Comparison of ENCODE assay signal across 8 cellular contexts in the genomic region with DNA sequence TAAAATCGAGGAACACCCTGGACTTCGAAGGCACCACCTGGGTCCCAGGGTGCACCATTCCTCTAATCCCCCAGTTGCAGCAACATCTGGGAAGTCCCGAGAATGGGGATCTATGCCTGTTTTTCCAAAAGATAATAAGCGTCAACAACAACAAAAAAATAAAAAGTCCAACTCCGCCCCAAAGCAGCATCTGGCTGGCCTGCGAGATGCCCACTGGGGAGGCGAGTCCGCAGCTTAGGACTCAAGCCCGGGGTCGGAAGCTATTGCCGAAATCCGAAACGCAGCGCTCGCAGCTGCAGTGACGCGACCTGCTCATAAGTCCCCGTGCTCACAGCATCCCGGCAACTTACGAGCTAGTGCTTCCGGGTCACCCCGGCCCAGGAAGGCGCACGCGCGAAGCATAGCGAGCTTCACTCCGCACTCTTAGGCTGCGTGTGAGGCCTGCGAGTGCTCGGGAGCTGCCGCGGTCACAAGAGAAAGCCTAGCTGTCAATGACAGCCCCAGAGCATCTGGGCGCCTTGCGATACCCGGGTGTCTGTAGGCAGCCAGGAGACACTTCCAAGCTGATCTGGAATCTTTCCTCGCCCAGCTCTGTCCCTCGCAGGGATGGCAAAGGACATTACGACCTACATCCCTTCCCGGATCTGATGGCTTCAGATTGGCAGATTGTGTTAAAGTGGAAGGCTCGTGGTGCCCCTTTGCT. TPM values are rescaled to one million over a fixed set of nuclear protein-coding genes. Genes with fewer than 3 reads are reported as not detected.
A peak's percentile ranks its signal among the peaks of the same experiment; 100 is the strongest.
DNase-seq lines count a peak whose midpoint lies in the region; ATAC-seq, FAIRE-seq and TF ChIP-seq lines count a peak whose summit lies in the region.

No MANE protein-coding gene starts in this region.

- peak overlapping the region; percentile 67 to 98 (median 90) for H3K4me3 ChIP-seq in H1 (ENCODE audit: extremely low read depth in 1 of 4, insufficient read depth in 2 of 4, low read depth in 3 of 4, low read length in 4 of 4)
- peak overlapping the region; percentile 62 to 87 for H3K4me3 ChIP-seq in mesenchymal stem cell (ENCODE audit: insufficient read depth in 1 of 2, low read depth in 1 of 2, low read length in 2 of 2)

- H3K4me1 ChIP-seq in H1 (replicated peaks in 1 of 4; ENCODE audit: control insufficient read depth in 3 of 4, insufficient read depth in 4 of 4, low read length in 3 of 4) (no peaks in the 10 kb centered on the region; a peak in 1 of 7 replicates), mesenchymal stem cell (ENCODE audit: control insufficient read depth, insufficient read depth, low read depth, low read length) (peaks cover 3% of the 10 kb centered on the region)

- H3K79me1 ChIP-seq in H1 (ENCODE audit: low read depth, low read length), result no peaks in the 10 kb centered on the region
- H3K79me1 ChIP-seq in mesenchymal stem cell (replicated peaks; ENCODE audit: low read length, poor library complexity, severe bottlenecking), result peaks cover 2% of the 10 kb centered on the region

- no peak overlapping the region for H2BK20ac ChIP-seq in H1 (ENCODE audit: low read length)

- TF ChIP-seq POLR2A in H1 (IDR thresholded peaks at IDR 0.05; ENCODE audit: control extremely low read depth in 1 of 2, low read depth in 2 of 2, low read length in 2 of 2), result peak; percentile 87 to 98

- no peaks in the 10 kb centered on the region for H3K9me3 Mint-ChIP-seq in activated CD8-positive, alpha-beta memory T cell treated with anti-CD3 and anti-CD28 coated beads, Interleukin-2, amount 10 ng/mL, durations not matched to agents 7 days and 5 days (ENCODE audit: low read depth)

- peak overlapping the region; percentile 17 for H3K56ac ChIP-seq in H1 (replicated peaks; ENCODE audit: insufficient read length, low read depth, low read length)

- H3K36me3 ChIP-seq in H1 (ENCODE audit: control insufficient read depth in 2 of 4, insufficient read depth in 4 of 4, low read length in 3 of 4) (no peaks in the 10 kb centered on the region), mesenchymal stem cell (ENCODE audit: control insufficient read depth in 1 of 2, insufficient read depth in 2 of 2, low read depth in 1 of 2, low read length in 2 of 2) (peaks cover 3 to 18% of the 10 kb centered on the region in 2 experiments)

- H2BK12ac ChIP-seq in H1 (ENCODE audit: low read depth, low read length) (no peak overlapping the region), mesenchymal stem cell (ENCODE audit: low read length in 2 of 2) (no peak overlapping the region)

- peaks cover 12% of the 10 kb centered on the region for H3K4me1 Mint-ChIP-seq in activated CD8-positive, alpha-beta memory T cell treated with anti-CD3 and anti-CD28 coated beads, Interleukin-2, amount 10 ng/mL, durations not matched to agents 7 days and 5 days

- peak in 1 of 3 experiments; percentile 1; a peak in 1 of 4 replicates for TF ChIP-seq CTCF in H1 (IDR thresholded peaks at IDR 0.05; ENCODE audit: control extremely low read depth in 1 of 3, insufficient read depth in 1 of 3, low read depth in 1 of 3, low read length in 3 of 3)

- H4K91ac ChIP-seq in H1 (replicated peaks; ENCODE audit: insufficient read length, low read length) (no peak overlapping the region), mesenchymal stem cell (ENCODE audit: low read length) (peak overlapping the region; percentile 19)

- POLR2A ChIA-PET in H1 (lab: Charles Lee; ENCODE audit: partially characterized antibody), result interaction anchor here (0.6 to 3.7 kb wide), 7 partner anchors 9 to 141 kb away, joined by 3 to 21 read pairs (median 5); partner anchors contain the start of genes LTN1 and USP16

- H2BK120ac ChIP-seq in H1 (replicated peaks; ENCODE audit: low read depth, low read length), result no peak overlapping the region
- H2BK120ac ChIP-seq in mesenchymal stem cell (ENCODE audit: low read depth, low read length), result peak overlapping the region; percentile 11

- H3K27me3 ChIP-seq in H1 (replicated peaks in 1 of 4; ENCODE audit: control insufficient read depth in 3 of 4, extremely low read depth in 1 of 4, insufficient read depth in 3 of 4, low read length in 3 of 4) (no peaks in the 10 kb centered on the region), mesenchymal stem cell (ENCODE audit: control insufficient read depth in 1 of 2, insufficient read depth in 1 of 2, low read length in 2 of 2) (no peaks in the 10 kb centered on the region)

- no peak for TF ChIP-seq EP300 in H1 (IDR thresholded peaks at IDR 0.05; ENCODE audit: borderline replicate concordance in 1 of 2, low read depth in 2 of 2, low read length in 2 of 2)

- peak; percentile 84 for FAIRE-seq in H1 (lab: Jason Lieb, UNC)

- no peak overlapping the region for H2BK15ac ChIP-seq in H1 (ENCODE audit: low read length)
- no peak overlapping the region for H2BK15ac ChIP-seq in mesenchymal stem cell (ENCODE audit: low read depth, poor library complexity, severe bottlenecking)

- H3K4me2 ChIP-seq in H1 (ENCODE audit: insufficient read depth in 1 of 2, low read depth in 2 of 2, low read length in 2 of 2) (peak overlapping the region; percentile 42 to 91), mesenchymal stem cell (ENCODE audit: low read length, poor library complexity, severe bottlenecking) (peak overlapping the region; percentile 84)

- TF ChIP-seq RAD21 in H1 (IDR thresholded peaks at IDR 0.05 in 1 of 2, conservative IDR thresholded peaks at IDR 0.05 in 1 of 2; ENCODE audit: low read depth in 2 of 2, low read length in 2 of 2), result no peak

- H4K8ac ChIP-seq in H1 (ENCODE audit: extremely low read depth, insufficient read depth, low read length), result peak overlapping the region; percentile 84; the same call in 1 of the 2 replicates
- H4K8ac ChIP-seq in mesenchymal stem cell (ENCODE audit: low read length), result peak overlapping the region; percentile 90

- 2% methylated on average over 41 of the region's 41 CpGs; no CpG with 5 or more reads in 1 of the 2 experiments for WGBS in H1 (ENCODE audit: extremely low coverage in 1 of 2, insufficient coverage in 1 of 2, insufficient read length in 1 of 2, insufficient replicate concordance in 2 of 2, low coverage in 1 of 2, low lambda C conversion rate in 2 of 2, missing lambda C conversion rate in 1 of 2), 2 experiments
- 1% methylated on average over 40 of the region's 41 CpGs for WGBS in mesenchymal stem cell

- H3K4ac ChIP-seq in H1 (replicated peaks; ENCODE audit: insufficient read length, low read depth, low read length) (no peak overlapping the region), mesenchymal stem cell (ENCODE audit: low read depth in 1 of 2, low read length in 2 of 2) (peak overlapping the region; percentile 57 to 71)

- H3K27ac Mint-ChIP-seq in activated CD8-positive, alpha-beta memory T cell treated with anti-CD3 and anti-CD28 coated beads, Interleukin-2, amount 10 ng/mL, durations not matched to agents 7 days and 5 days, result peak overlapping the region; percentile 95

- peak; percentile 98 for DNase-seq in COR-L47 (lab: John Stamatoyannopoulos, UW)
- DNase-seq in HT1080 (ENCODE audit: low read depth), result peak; percentile 92
- DNase-seq in NOMO-1 treated with DMSO at 0.1 percent for 48 hours (lab: John Stamatoyannopoulos, UW; ENCODE audit: unreplicated experiment), result peak; percentile 93
- DNase-seq in activated CD8-positive, alpha-beta memory T cell treated with anti-CD3 and anti-CD28 coated beads, Interleukin-2, amount 10 ng/mL, durations not matched to agents 7 days and 5 days, result peak; percentile 97
- DNase-seq in H1 (ENCODE audit: low read depth in 1 of 2, low spot score in 2 of 2), result peak; percentile 87 to 91
- peak; percentile 98 for DNase-seq in mesenchymal stem cell
- peak; percentile 86 for DNase-seq in stimulated activated CD8-positive, alpha-beta memory T cell treated with anti-CD3 and anti-CD28 coated beads, Interleukin-12 subunit alpha, Interleukin-12 subunit beta, amount 100 ng/mL, for 24 hours (ENCODE audit: extremely low read depth)

- H3K14ac ChIP-seq in H1 (ENCODE audit: insufficient read length) (no peak overlapping the region), mesenchymal stem cell (ENCODE audit: low read length in 2 of 2) (peak overlapping the region in 1 of 2 experiments; percentile 85)

- H4K5ac ChIP-seq in H1 (ENCODE audit: insufficient read length, low read depth, low read length), result peak overlapping the region; percentile 57

- peak overlapping the region; percentile 87 for H3K4me3 Mint-ChIP-seq in activated CD8-positive, alpha-beta memory T cell treated with anti-CD3 and anti-CD28 coated beads, Interleukin-2, amount 10 ng/mL, durations not matched to agents 7 days and 5 days

- no peaks in the 10 kb centered on the region; the same call in 1 of the 2 replicates for H3K23me2 ChIP-seq in H1 (ENCODE audit: low read depth, low read length)

- H2BK5ac ChIP-seq in H1 (ENCODE audit: low read depth, low read length), result peak overlapping the region; percentile 3; the same call in 1 of the 2 replicates
- no peak overlapping the region for H2BK5ac ChIP-seq in mesenchymal stem cell (ENCODE audit: low read depth, low read length, poor library complexity, severe bottlenecking)

- H3K9ac ChIP-seq in H1 (replicated peaks in 1 of 4; ENCODE audit: extremely low read depth in 1 of 4, low read depth in 3 of 4, low read length in 3 of 4), result peak overlapping the region; percentile 73 to 89 (median 86)
- H3K9ac ChIP-seq in mesenchymal stem cell (ENCODE audit: low read length), result peak overlapping the region; percentile 97

- H4K20me1 ChIP-seq in H1 (replicated peaks in 1 of 2; ENCODE audit: control insufficient read depth in 1 of 2, insufficient read depth in 2 of 2, low read length in 2 of 2), result no peaks in the 10 kb centered on the region

- CTCF ChIA-PET in activated CD8-positive, alpha-beta memory T cell treated with anti-CD3 and anti-CD28 coated beads, Interleukin-2, amount 10 ng/mL, durations not matched to agents 7 days and 5 days (lab: Charles Lee), result interaction anchor here (0.7 to 1.5 kb wide), 9 partner anchors 9 to 83 kb away, joined by 3 to 7 read pairs (median 4); partner anchors contain the start of genes LTN1, RWDD2B and USP16
- CTCF ChIA-PET in H1 (lab: Charles Lee; ENCODE audit: partially characterized antibody), result interaction anchor here (0.6 to 0.7 kb wide), 2 partner anchors 20 to 60 kb away, joined by 4 read pairs; no protein-coding TSS in a partner anchor

- H3K36me3 Mint-ChIP-seq in activated CD8-positive, alpha-beta memory T cell treated with anti-CD3 and anti-CD28 coated beads, Interleukin-2, amount 10 ng/mL, durations not matched to agents 7 days and 5 days, result peaks cover 2% of the 10 kb centered on the region

- H2AFZ ChIP-seq in H1 (ENCODE audit: low read length) (peak overlapping the region; percentile 89; the same call in 1 of the 2 replicates), mesenchymal stem cell (ENCODE audit: low read depth, low read length) (peak overlapping the region; percentile 3)

- no peak overlapping the region for H2AK5ac ChIP-seq in H1 (ENCODE audit: low read depth, low read length)
- H2AK5ac ChIP-seq in mesenchymal stem cell (ENCODE audit: low read length, severe bottlenecking), result no peak overlapping the region

- H3K27ac ChIP-seq in H1 (ENCODE audit: low read depth, low read length) (peak overlapping the region; percentile 80), mesenchymal stem cell (ENCODE audit: low read length, poor library complexity, severe bottlenecking) (peak overlapping the region; percentile 76)

- no peak overlapping the region for H3K23ac ChIP-seq in H1 (ENCODE audit: insufficient read length)
- no peak overlapping the region for H3K23ac ChIP-seq in mesenchymal stem cell (ENCODE audit: low read length in 2 of 2)

- peak; percentile 99 for ATAC-seq in GM21367 (IDR thresholded peaks at IDR 0.05; ENCODE audit: unreplicated experiment)
- peak; percentile 100 for ATAC-seq in activated CD8-positive, alpha-beta memory T cell treated with anti-CD3 and anti-CD28 coated beads, Interleukin-2, amount 10 ng/mL, durations not matched to agents 7 days and 5 days

- H3K79me2 ChIP-seq in H1 (ENCODE audit: control insufficient read depth in 1 of 2, insufficient read depth in 2 of 2, low read length in 2 of 2), result no peaks in the 10 kb centered on the region

- H3K27me3 Mint-ChIP-seq in activated CD8-positive, alpha-beta memory T cell treated with anti-CD3 and anti-CD28 coated beads, Interleukin-2, amount 10 ng/mL, durations not matched to agents 7 days and 5 days, result no peaks in the 10 kb centered on the region

- H3K9me3 ChIP-seq in H1 (ENCODE audit: insufficient read depth in 2 of 2, low read depth in 1 of 2, low read length in 1 of 2) (no peaks in the 10 kb centered on the region), mesenchymal stem cell (ENCODE audit: control insufficient read depth, low read length) (no peaks in the 10 kb centered on the region)

- peak overlapping the region; percentile 88 for H3K18ac ChIP-seq in H1 (ENCODE audit: extremely low read depth, low read length)
- H3K18ac ChIP-seq in mesenchymal stem cell (ENCODE audit: low read depth in 1 of 2, low read length in 2 of 2), result peak overlapping the region; percentile 17 to 84

RNA-seq across cellular contexts. Expression of gene LTN1, which starts 9.9 kb away (rescaled TPM):
- 18.3 and 18.5 TPM in 2 replicates for total RNA-seq in HT1080 (2014; rRNA removed; shearing (Covaris generic))
- 12.7 and 17.8 TPM in 2 replicates for polyA plus RNA-seq in HT1080 (2015; cell fraction: cytosol; rRNA removed)
- 78.9 and 86.6 TPM in 2 replicates for polyA plus RNA-seq in HT1080 (2015; cell fraction: nucleus; rRNA removed)
- 10 to 100 TPM; 24.7 to 27.1 TPM for total RNA-seq in activated CD8-positive, alpha-beta memory T cell treated with anti-CD3 and anti-CD28 coated beads, Interleukin-2, amount 10 ng/mL, durations not matched to agents 7 days and 5 days
- total RNA-seq in H1 (2021; fragmentation: NEBNext Ultra II Directional; extraction: Animal tissue kit (Norgen Biotek cat#: 25700)), result 21.5 and 23.5 TPM in 2 replicates
- polyA plus RNA-seq in H1 (2011; rRNA removed), result 2.6 and 3.2 TPM in 2 replicates
- polyA plus RNA-seq in H1 (2011; cell fraction: cytosol; rRNA removed), result 4.4 TPM
- polyA plus RNA-seq in H1 (2011; cell fraction: nucleus; rRNA removed), result 4.4 TPM
- 4.5 to 10.6 TPM (median 6.3 TPM) in 4 replicates for polyA plus RNA-seq in H1 (2012, experiment 1 of 2)
- 0.43 TPM for polyA plus RNA-seq in H1 (2012, experiment 2 of 2)
- 11.4 TPM for polyA plus RNA-seq in H1 (2013, experiment 1 of 2)
- 10.8 TPM for polyA plus RNA-seq in H1 (2013, experiment 2 of 2)
- polyA minus RNA-seq in H1 (2011; rRNA and poly(A)+ RNA removed), result 27.9 and 49.5 TPM in 2 replicates
- 14.1 TPM for polyA minus RNA-seq in H1 (2011; cell fraction: cytosol; rRNA and poly(A)+ RNA removed)
- polyA minus RNA-seq in H1 (2011; cell fraction: nucleus; rRNA and poly(A)+ RNA removed), result 29.7 TPM
- 9.0 TPM for polyA plus RNA-seq in mesenchymal stem cell (2013, experiment 1 of 2)
- 9.5 TPM for polyA plus RNA-seq in mesenchymal stem cell (2013, experiment 2 of 2)

RNA-seq across cellular contexts. Expression of gene RWDD2B, which starts 16.6 kb away (rescaled TPM):
- total RNA-seq in HT1080 (2014; rRNA removed; shearing (Covaris generic)), result 20.7 and 21.1 TPM in 2 replicates
- polyA plus RNA-seq in HT1080 (2015; cell fraction: cytosol; rRNA removed), result 28.2 and 29.1 TPM in 2 replicates
- polyA plus RNA-seq in HT1080 (2015; cell fraction: nucleus; rRNA removed), result 21.9 and 28.0 TPM in 2 replicates
- total RNA-seq in activated CD8-positive, alpha-beta memory T cell treated with anti-CD3 and anti-CD28 coated beads, Interleukin-2, amount 10 ng/mL, durations not matched to agents 7 days and 5 days, result 10 to 100 TPM in 1 of 2 experiments, 1 to 10 TPM in 1; 6.9 to 12.2 TPM
- not detected in 2 replicates for total RNA-seq in H1 (2021; fragmentation: NEBNext Ultra II Directional; extraction: Animal tissue kit (Norgen Biotek cat#: 25700))
- polyA plus RNA-seq in H1 (2011; rRNA removed), result 1.6 and 2.0 TPM in 2 replicates
- polyA plus RNA-seq in H1 (2011; cell fraction: cytosol; rRNA removed), result 3.1 TPM
- polyA plus RNA-seq in H1 (2011; cell fraction: nucleus; rRNA removed), result 1.7 TPM
- 2.5 to 3.0 TPM (median 2.9 TPM) in 4 replicates for polyA plus RNA-seq in H1 (2012, experiment 1 of 2)
- 0.84 TPM for polyA plus RNA-seq in H1 (2012, experiment 2 of 2)
- 2.1 TPM for polyA plus RNA-seq in H1 (2013, experiment 1 of 2)
- polyA plus RNA-seq in H1 (2013, experiment 2 of 2), result 2.5 TPM
- polyA minus RNA-seq in H1 (2011; rRNA and poly(A)+ RNA removed), result 1.9 and 2.6 TPM in 2 replicates
- 1.0 TPM for polyA minus RNA-seq in H1 (2011; cell fraction: cytosol; rRNA and poly(A)+ RNA removed)
- 2.0 TPM for polyA minus RNA-seq in H1 (2011; cell fraction: nucleus; rRNA and poly(A)+ RNA removed)
- 12.0 TPM for polyA plus RNA-seq in mesenchymal stem cell (2013, experiment 1 of 2)
- polyA plus RNA-seq in mesenchymal stem cell (2013, experiment 2 of 2), result 12.3 TPM

RNA-seq across cellular contexts. Expression of gene USP16, which starts 21.9 kb away (rescaled TPM):
- 40.4 and 43.3 TPM in 2 replicates for total RNA-seq in HT1080 (2014; rRNA removed; shearing (Covaris generic))
- 35.6 and 42.4 TPM in 2 replicates for polyA plus RNA-seq in HT1080 (2015; cell fraction: cytosol; rRNA removed)
- polyA plus RNA-seq in HT1080 (2015; cell fraction: nucleus; rRNA removed), result 39.8 and 44.6 TPM in 2 replicates
- total RNA-seq in activated CD8-positive, alpha-beta memory T cell treated with anti-CD3 and anti-CD28 coated beads, Interleukin-2, amount 10 ng/mL, durations not matched to agents 7 days and 5 days, result 10 to 100 TPM; 26.7 to 35.5 TPM
- 19.1 and 19.9 TPM in 2 replicates for total RNA-seq in H1 (2021; fragmentation: NEBNext Ultra II Directional; extraction: Animal tissue kit (Norgen Biotek cat#: 25700))
- polyA plus RNA-seq in H1 (2011; rRNA removed), result 1.8 and 3.4 TPM in 2 replicates
- polyA plus RNA-seq in H1 (2011; cell fraction: cytosol; rRNA removed), result 7.0 TPM
- polyA plus RNA-seq in H1 (2011; cell fraction: nucleus; rRNA removed), result 4.0 TPM
- 9.1 to 18.4 TPM (median 10.6 TPM) in 4 replicates for polyA plus RNA-seq in H1 (2012, experiment 1 of 2)
- 1.8 TPM for polyA plus RNA-seq in H1 (2012, experiment 2 of 2)
- 20.6 TPM for polyA plus RNA-seq in H1 (2013, experiment 1 of 2)
- polyA plus RNA-seq in H1 (2013, experiment 2 of 2), result 19.0 TPM
- 7.6 and 10.4 TPM in 2 replicates for polyA minus RNA-seq in H1 (2011; rRNA and poly(A)+ RNA removed)
- polyA minus RNA-seq in H1 (2011; cell fraction: cytosol; rRNA and poly(A)+ RNA removed), result 6.2 TPM
- 20.5 TPM for polyA minus RNA-seq in H1 (2011; cell fraction: nucleus; rRNA and poly(A)+ RNA removed)
- polyA plus RNA-seq in mesenchymal stem cell (2013, experiment 1 of 2), result 32.7 TPM
- polyA plus RNA-seq in mesenchymal stem cell (2013, experiment 2 of 2), result 33.3 TPM

Comparison
In these comparisons a context has a peak if more than half of its experiments do, and no peak if none do; other contexts are left out.
1. Peak in every context shown above with its lines: DNase-seq, ATAC-seq, H3K4me3 ChIP-seq and H3K27ac ChIP-seq.